Comparison of ENCODE assay signal across 9 cellular contexts in the genomic region with DNA sequence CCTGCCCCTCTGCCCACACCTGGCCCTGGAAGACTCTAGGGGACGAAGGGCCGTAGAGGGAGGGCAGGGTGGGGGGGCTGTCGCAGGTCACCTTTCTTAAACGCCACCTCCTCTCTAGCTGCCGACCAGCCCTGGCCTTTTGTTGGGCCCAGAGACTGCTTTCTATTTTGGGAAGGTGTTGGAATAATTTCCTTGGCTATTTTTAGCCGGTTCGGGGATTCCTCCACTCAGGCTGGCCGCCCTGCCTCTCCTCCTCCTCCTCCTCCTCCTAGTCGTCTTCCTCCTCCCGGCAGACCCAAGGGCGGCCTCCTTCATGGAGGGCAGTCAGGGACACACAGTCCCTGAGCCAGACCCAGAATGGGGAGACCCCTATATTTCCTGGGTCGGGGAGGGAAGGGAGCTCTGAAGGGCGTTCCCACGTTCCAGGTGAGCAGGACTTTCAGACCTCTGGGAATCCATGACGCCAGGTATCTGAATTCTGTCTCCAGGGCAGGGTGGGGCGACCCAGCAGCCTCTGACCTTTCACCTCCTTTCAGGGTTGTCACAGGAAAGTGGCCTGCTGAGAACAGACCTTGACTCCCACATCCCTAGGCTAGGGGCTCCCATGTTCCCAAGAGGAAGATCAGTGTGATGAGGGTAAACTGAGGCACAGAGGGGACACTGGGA. TPM values are rescaled to one million over a fixed set of nuclear protein-coding genes. Genes with fewer than 3 reads are reported as not detected.
A peak's percentile ranks its signal among the peaks of the same experiment; 100 is the strongest.
DNase-seq lines count a peak whose midpoint lies in the region; TF ChIP-seq lines count a peak whose summit lies in the region.
"Had no signal": no experiment of that assay in that cellular context is flagged by ENCODE, and none has a peak within 500 bp of the region (broad histone marks: within the 10 kb centered on the region; RNA-seq: fewer than 3 reads in every experiment).

No MANE protein-coding gene starts in this region.

- H3K4me3 ChIP-seq in A673 (ENCODE audit: low read depth, low read length, poor library complexity, severe bottlenecking), result peak overlapping the region; percentile 54
- no peak overlapping the region; the same call in 1 of the 2 replicates for H3K4me3 ChIP-seq in Karpas-422 (ENCODE audit: low read length)
- no peak overlapping the region for H3K4me3 ChIP-seq in endodermal cell (ENCODE audit: low read length)
- peak overlapping the region in 1 of 2 donors; percentile 78 for H3K4me3 ChIP-seq in muscle layer of duodenum (ENCODE audit: low read depth in 1 of 2, low read length in 2 of 2)

- H3K4me1 ChIP-seq in A673 (ENCODE audit: insufficient read depth, low read length, poor library complexity, severe bottlenecking) (peaks cover 6% of the 10 kb centered on the region), Karpas-422 (ENCODE audit: low read length) (peaks cover 36% of the 10 kb centered on the region), endodermal cell (ENCODE audit: control insufficient read depth, insufficient read depth, low read length) (no peaks in the 10 kb centered on the region), muscle layer of duodenum (ENCODE audit: control insufficient read depth in 1 of 2, insufficient read depth in 2 of 2, low read length in 2 of 2) (peaks cover 6 to 15% of the 10 kb centered on the region in 2 donors)

- CTCF ChIA-PET in A673 (lab: Charles Lee), result no interaction called here

- H3K27me3 Mint-ChIP-seq in endodermal cell (ENCODE audit: insufficient read depth), result peaks cover 12% of the 10 kb centered on the region

- BruUV-seq in A673 (replicated peaks; lab: Mats Ljungman, UMichigan), result no TSS peak

- H3K36me3 Mint-ChIP-seq in endodermal cell (ENCODE audit: low read depth), result no peaks in the 10 kb centered on the region

- no peaks in the 10 kb centered on the region for H3K9me2 ChIP-seq in Karpas-422 (replicated peaks; ENCODE audit: insufficient read depth, low read length)

- H3K9me3 Mint-ChIP-seq in endodermal cell, result no peaks in the 10 kb centered on the region

- no peaks in the 10 kb centered on the region for H4K20me1 ChIP-seq in Karpas-422 (ENCODE audit: insufficient read depth, low read depth, low read length)

- H3K4me2 ChIP-seq in Karpas-422 (ENCODE audit: low read depth, low read length, poor library complexity, severe bottlenecking), result peak overlapping the region; percentile 78

- H3K27ac Mint-ChIP-seq in endodermal cell, result no peak overlapping the region

- no peak overlapping the region for H3K9ac ChIP-seq in Karpas-422 (ENCODE audit: low read length)
- H3K9ac ChIP-seq in endodermal cell (ENCODE audit: extremely low read depth, low read length, poor library complexity, severe bottlenecking), result no peak overlapping the region

- no peak for TF ChIP-seq CTCF in A673 (conservative IDR thresholded peaks at IDR 0.05; ENCODE audit: low read depth, low read length)
- no peak for TF ChIP-seq CTCF in endodermal cell (conservative IDR thresholded peaks at IDR 0.05)

- H3K4me1 Mint-ChIP-seq in endodermal cell, result peaks cover 5% of the 10 kb centered on the region

- H3K9me3 ChIP-seq in A673 (ENCODE audit: low read depth, low read length, poor library complexity, severe bottlenecking) (no peaks in the 10 kb centered on the region), Karpas-422 (ENCODE audit: low read length) (no peaks in the 10 kb centered on the region), endodermal cell (ENCODE audit: control insufficient read depth, low read length) (no peaks in the 10 kb centered on the region), muscle layer of duodenum (ENCODE audit: control insufficient read depth in 1 of 2, low read length in 2 of 2) (no peaks in the 10 kb centered on the region)

- H3K27ac ChIP-seq in A673 (ENCODE audit: low read depth, low read length, poor library complexity, severe bottlenecking) (no peak overlapping the region), Karpas-422 (ENCODE audit: low read length) (no peak overlapping the region), endodermal cell (ENCODE audit: low read depth, low read length) (no peak overlapping the region), muscle layer of duodenum (ENCODE audit: low read length) (peak overlapping the region; percentile 10)

- WGBS in endodermal cell (ENCODE audit: insufficient coverage in 1 of 2, insufficient read length in 1 of 2), 2 experiments, result 63 to 71% methylated on average over 6 to 16 of the region's 16 CpGs

- no peaks in the 10 kb centered on the region for H3K79me2 ChIP-seq in Karpas-422 (ENCODE audit: low read length)

- H3K36me3 ChIP-seq in A673 (ENCODE audit: insufficient read depth, low read length, poor library complexity, severe bottlenecking), result no peaks in the 10 kb centered on the region
- H3K36me3 ChIP-seq in Karpas-422 (ENCODE audit: insufficient read depth, low read length), result no peaks in the 10 kb centered on the region
- no peaks in the 10 kb centered on the region for H3K36me3 ChIP-seq in endodermal cell (ENCODE audit: control insufficient read depth, insufficient read depth, low read length)
- H3K36me3 ChIP-seq in muscle layer of duodenum (ENCODE audit: control insufficient read depth in 1 of 2, insufficient read depth in 2 of 2, low read length in 2 of 2), result no peaks in the 10 kb centered on the region

- DNase-seq in A673 (ENCODE audit: low spot score), result no peak
- DNase-seq in Karpas-422, result peak; percentile 36
- no peak for DNase-seq in endodermal cell
- DNase-seq in NCI-H1436 treated with DMSO at 0.1 percent for 48 hours (lab: John Stamatoyannopoulos, UW), result no peak
- DNase-seq in DMS53 treated with DMSO at 0.1 percent for 48 hours (lab: John Stamatoyannopoulos, UW; ENCODE audit: unreplicated experiment), result no peak
- DNase-seq in nucleus accumbens (lab: John Stamatoyannopoulos, UW), result no peak
- DNase-seq in HuH-7 (ENCODE audit: low spot score), result no peak
- DNase-seq: GF-D8 had no signal

- POLR2A ChIA-PET in A673 (lab: Charles Lee; ENCODE audit: low non-redundant PET), result no interaction called here

- no peak overlapping the region for H2AFZ ChIP-seq in Karpas-422 (ENCODE audit: low read length)

- peak overlapping the region; percentile 24 for H3K4me3 Mint-ChIP-seq in endodermal cell

- no peaks in the 10 kb centered on the region for H3K27me3 ChIP-seq in A673 (replicated peaks; ENCODE audit: insufficient read depth, low read depth, low read length, poor library complexity)
- 0 out of 2 replicates have a peak, but pooled peaks cover 2% of the 10 kb centered on the region for H3K27me3 ChIP-seq in Karpas-422 (ENCODE audit: low read length)
- H3K27me3 ChIP-seq in endodermal cell (ENCODE audit: control insufficient read depth, insufficient read depth, low read length, poor library complexity, severe bottlenecking), result peaks cover 3% of the 10 kb centered on the region
- no peaks in the 10 kb centered on the region for H3K27me3 ChIP-seq in muscle layer of duodenum (ENCODE audit: low read depth, low read length)

- intact Hi-C loops in A673 (cut with micrococcal nuclease; ENCODE audit: unreplicated experiment), result no loop called here

RNA-seq across cellular contexts. Expression of a gene that starts 19.9 kb away (rescaled TPM):
- 12.3 and 16.4 TPM in 2 replicates for total RNA-seq in A673 (2021)
- total RNA-seq in Karpas-422 (2014; rRNA removed; shearing (Covaris generic); ENCODE audit: low replicate concordance), result 8.6 and 11.0 TPM in 2 replicates
- total RNA-seq in endodermal cell, result 10 to 100 TPM; 16.5 to 23.6 TPM
- 9.0 TPM for polyA plus RNA-seq in endodermal cell (2013, experiment 1 of 2)
- 10.2 TPM for polyA plus RNA-seq in endodermal cell (2013, experiment 2 of 2)

RNA-seq across cellular contexts. Expression of a gene that starts 39.0 kb away (rescaled TPM):
- 241 and 243 TPM in 2 replicates for total RNA-seq in A673 (2021)
- total RNA-seq in Karpas-422 (2014; rRNA removed; shearing (Covaris generic); ENCODE audit: low replicate concordance), result 20.8 and 80.2 TPM in 2 replicates
- total RNA-seq in endodermal cell, result 100 to 1,000 TPM; 146 to 191 TPM
- polyA plus RNA-seq in endodermal cell (2013, experiment 1 of 2), result 119 TPM
- polyA plus RNA-seq in endodermal cell (2013, experiment 2 of 2), result 116 TPM
